Comparison of ENCODE assay signal across 14 cellular contexts in the genomic region with DNA sequence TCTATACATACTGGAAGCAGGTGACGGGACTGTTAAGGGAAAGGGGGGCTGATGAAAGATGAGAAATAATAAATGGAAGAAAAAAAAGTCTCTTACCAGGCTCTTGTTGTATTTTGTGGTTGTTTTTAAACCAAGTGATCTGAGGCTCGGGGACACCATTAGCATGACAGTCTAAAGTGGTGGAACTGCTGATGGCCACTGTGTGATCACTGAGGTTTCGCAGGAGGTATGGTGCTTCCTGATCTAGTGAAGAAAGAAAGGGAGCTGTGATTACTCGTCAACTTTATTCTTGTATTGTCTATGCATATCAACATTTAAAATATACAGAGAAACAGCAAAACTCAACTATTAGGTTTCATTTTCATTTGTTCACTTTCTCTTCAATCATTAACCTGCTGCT.
"Had no signal": no experiment of that assay in that cellular context is flagged by ENCODE, and none has a peak within 500 bp of the region (broad histone marks: within the 10 kb centered on the region; RNA-seq: fewer than 3 reads in every experiment).

No MANE protein-coding gene starts in this region.

- H3K4me3 Mint-ChIP-seq: activated naive CD8-positive, alpha-beta T cell; T-helper 1 cell treated with Interleukin-12 subunit alpha and Interleukin-12 subunit beta and Interleukin-4 antibody, amounts not matched to agents 30 μg/mL and 1 μg/mL, for 36 hours had no signal

- H3K27ac Mint-ChIP-seq: activated naive CD8-positive, alpha-beta T cell; naive thymus-derived CD8-positive, alpha-beta T cell; T-helper 1 cell treated with Interleukin-12 subunit alpha and Interleukin-12 subunit beta and Interleukin-4 antibody, amounts not matched to agents 30 μg/mL and 1 μg/mL, for 36 hours had no signal

- H3K27me3 ChIP-seq: pancreas, tibial artery had no signal

- ATAC-seq: gastroesophageal sphincter; naive thymus-derived CD8-positive, alpha-beta T cell; pancreas; sciatic nerve had no signal

- H3K4me1 ChIP-seq: esophagus muscularis mucosa, gastroesophageal sphincter, pancreas, tibial artery had no signal

- H3K9me3 ChIP-seq: esophagus muscularis mucosa, gastroesophageal sphincter, neutrophil, pancreas, tibial artery had no signal

- H3K9me3 Mint-ChIP-seq: naive thymus-derived CD8-positive, alpha-beta T cell; T-helper 1 cell treated with Interleukin-12 subunit alpha and Interleukin-12 subunit beta and Interleukin-4 antibody, amounts not matched to agents 30 μg/mL and 1 μg/mL, for 36 hours had no signal

- DNase-seq: activated CD4-positive, alpha-beta T cell treated with anti-CD3 and anti-CD28 coated beads, Interleukin-2, amount 50 U/mL, for 4 hours; effector CD4-positive, alpha-beta T cell; naive thymus-derived CD8-positive, alpha-beta T cell; pancreas; stimulated activated naive CD4-positive, alpha-beta T cell; substantia nigra; tibial artery; WERI-Rb-1 had no signal

- H3K27ac ChIP-seq: esophagus muscularis mucosa, gastroesophageal sphincter, neutrophil, pancreas, tibial artery, WERI-Rb-1 had no signal

- H3K27me3 Mint-ChIP-seq: activated naive CD8-positive, alpha-beta T cell had no signal
